Comparison of ENCODE assay signal across 12 cellular contexts in the genomic region with DNA sequence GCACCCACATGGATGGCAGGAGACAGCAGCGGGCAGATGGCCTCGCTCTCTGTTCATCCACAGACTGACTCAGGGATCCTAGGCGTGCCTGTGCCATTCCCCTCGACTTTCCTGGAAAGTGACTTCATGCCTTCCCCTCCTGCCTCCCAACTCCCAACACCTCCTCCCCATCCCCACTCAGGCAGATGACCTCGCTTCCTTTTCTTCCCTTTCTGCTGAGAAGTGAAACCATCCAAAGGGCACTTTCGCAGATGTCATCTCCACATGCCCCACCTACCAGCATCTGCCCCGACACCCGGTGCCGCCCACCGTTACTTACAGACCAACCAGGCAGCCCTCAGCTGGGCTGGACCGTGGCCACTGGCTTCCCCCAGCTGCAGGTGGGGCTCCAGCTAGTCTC. TPM values are rescaled to one million over a fixed set of nuclear protein-coding genes. Genes with fewer than 3 reads are reported as not detected.
DNase-seq lines count a peak whose midpoint lies in the region; ATAC-seq and TF ChIP-seq lines count a peak whose summit lies in the region.
"Had no signal": no experiment of that assay in that cellular context is flagged by ENCODE, and none has a peak within 500 bp of the region (broad histone marks: within the 10 kb centered on the region; RNA-seq: fewer than 3 reads in every experiment).

No MANE protein-coding gene starts in this region.

- no peak overlapping the region for H3K4me3 ChIP-seq in heart left ventricle
- H3K4me3 ChIP-seq in upper lobe of left lung, result no peak overlapping the region

- H3K27ac ChIP-seq in heart left ventricle (no peak overlapping the region), upper lobe of left lung (no peak overlapping the region)
- H3K27ac ChIP-seq: parathyroid adenoma had no signal

- H3K27me3 Mint-ChIP-seq in osteocyte (ENCODE audit: unreplicated experiment), result peaks cover 2% of the 10 kb centered on the region

- H3K4me1 Mint-ChIP-seq in osteocyte (ENCODE audit: unreplicated experiment), result peaks cover 7% of the 10 kb centered on the region

- 50 to 66% (median 56%) methylated on average over 11 of the region's 11 CpGs for WGBS in heart left ventricle, 4 donors
- WGBS in upper lobe of left lung, 2 donors, result 46 to 47% methylated on average over 11 of the region's 11 CpGs

- no peaks in the 10 kb centered on the region for H3K36me3 Mint-ChIP-seq in osteocyte (ENCODE audit: unreplicated experiment)

- TF ChIP-seq EP300 in upper lobe of left lung (IDR thresholded peaks at IDR 0.05), result no peak

- no peaks in the 10 kb centered on the region for H3K9me3 Mint-ChIP-seq in osteocyte (ENCODE audit: unreplicated experiment)

- H3K9me3 ChIP-seq in heart left ventricle (no peaks in the 10 kb centered on the region), upper lobe of left lung (no peaks in the 10 kb centered on the region)

- no peak overlapping the region for H3K4me3 Mint-ChIP-seq in osteocyte (ENCODE audit: unreplicated experiment)

- no peak for TF ChIP-seq CTCF in heart left ventricle (IDR thresholded peaks at IDR 0.05)
- no peak for TF ChIP-seq CTCF in upper lobe of left lung (IDR thresholded peaks at IDR 0.05)
- TF ChIP-seq CTCF in osteocyte (IDR thresholded peaks at IDR 0.05), result no peak

- H3K36me3 ChIP-seq in heart left ventricle, result no peaks in the 10 kb centered on the region
- H3K36me3 ChIP-seq in upper lobe of left lung, result no peaks in the 10 kb centered on the region

- DNase-seq in heart left ventricle (peak in 3 of 5 donors; percentile 27 to 66 (median 38)), Right ventricle myocardium inferior (ENCODE audit: missing footprints) (no peak), NCI-H524 (lab: John Stamatoyannopoulos, UW) (peak; percentile 79 to 95), dermis blood vessel endothelial cell (peak; percentile 26), upper lobe of left lung (peak; percentile 31 to 77), NCI-H128 (lab: John Stamatoyannopoulos, UW; ENCODE audit: unreplicated experiment) (no peak), osteocyte (ENCODE audit: extremely low spot score, unreplicated experiment) (no peak)
- DNase-seq in activated naive CD4-positive, alpha-beta T cell treated with Interleukin-2 at 50 U/mL for 16 hours, result no peak
- DNase-seq: activated CD4-positive, CD25-positive, alpha-beta regulatory T cell treated with anti-CD3 and anti-CD28 coated beads, Interleukin-2, amount 50 U/mL, for 72 hours; GDM1; NCI-H748 treated with DMSO at 0.1 percent for 48 hours had no signal

- H3K4me1 ChIP-seq in heart left ventricle (peaks cover 0 to 7% (median 0%) of the 10 kb centered on the region in 12 donors), upper lobe of left lung (no peaks in the 10 kb centered on the region)

- no peak overlapping the region for H3K27ac Mint-ChIP-seq in osteocyte (ENCODE audit: unreplicated experiment)

- intact Hi-C loops in heart left ventricle (cut with DNase I), result no loop called here
- intact Hi-C loops in Right ventricle myocardium inferior (cut with DNase I), result no loop called here

- H3K27me3 ChIP-seq in heart left ventricle (peaks cover 0 to 12% (median 0%) of the 10 kb centered on the region in 9 donors), upper lobe of left lung (no peaks in the 10 kb centered on the region)

- ATAC-seq in heart left ventricle, result peak in 1 of 4 donors; percentile 39
- ATAC-seq in Right ventricle myocardium inferior, result no peak
- peak in 1 of 2 donors; percentile 39 for ATAC-seq in upper lobe of left lung (ENCODE audit: low FRiP score in 2 of 2)

- TF ChIP-seq POLR2A in heart left ventricle (IDR thresholded peaks at IDR 0.05), result no peak
- TF ChIP-seq POLR2A in upper lobe of left lung (IDR thresholded peaks at IDR 0.05), result no peak

RNA-seq across cellular contexts. Expression of gene BEGAIN, which starts 29.6 kb away (rescaled TPM):
- 1 to 10 TPM in 5 of 9 donors, under 1 TPM in 4; 0.14 to 2.8 (median 1.9) TPM for total RNA-seq in heart left ventricle
- polyA plus RNA-seq in heart left ventricle, result under 1 TPM; 0.24 to 0.46 TPM
- total RNA-seq in Right ventricle myocardium inferior, result 0.68 TPM
- total RNA-seq in dermis blood vessel endothelial cell, result 0.17 and 0.37 TPM in 2 replicates
- 1 to 10 TPM in 3 of 6 donors, under 1 TPM in 3; under 0.01 to 2.0 (median 0.88) TPM for total RNA-seq in upper lobe of left lung
- total RNA-seq in osteocyte, result 7.0 and 8.5 TPM in 2 replicates

Comparison
In these comparisons a context has a peak if more than half of its experiments do, and no peak if none do; other contexts are left out.
1. DNase-seq: peak in heart left ventricle (3 of 5), NCI-H524 (2 of 2), dermis blood vessel endothelial cell (single experiment) and upper lobe of left lung (2 of 2); none in Right ventricle myocardium inferior (single experiment), NCI-H128 (single experiment), osteocyte (single experiment) and activated naive CD4-positive, alpha-beta T cell treated with Interleukin-2 at 50 U/mL for 16 hours (single experiment).